1 cellular context compared by ENCODE assay signal in genomic region chr13:45464687-45465453, GRCh38.
A peak's percentile ranks its signal among the peaks of the same experiment; 100 is the strongest.
TF ChIP-seq lines count a peak whose summit lies in the region.

COG3 (plus strand) TSS chr13:45464939; CDS start chr13:45465037, 98 bp downstream.

TF ChIP-seq in HepG2, 621 proteins besides CTCF, POLR2A, EP300 and RAD21 (continued from another document and continues in another):
- TF ChIP-seq ZNF280B (CRISPR knock-in tag; IDR thresholded peaks at IDR 0.05; ENCODE audit: borderline replicate concordance) (peak; percentile 78; the same call in 1 of the 2 replicates), RELA (CRISPR knock-in tag; IDR thresholded peaks at IDR 0.05) (no peak), ZHX1 (CRISPR knock-in tag; IDR thresholded peaks at IDR 0.05; ENCODE audit: low read depth) (no peak; the same call in 1 of the 2 replicates), MXI1 (IDR thresholded peaks at IDR 0.05; ENCODE audit: borderline replicate concordance, low read depth, low read length) (no peak), KMT2A (CRISPR knock-in tag; IDR thresholded peaks at IDR 0.05) (peak; percentile 52), ZNF264 (CRISPR knock-in tag; IDR thresholded peaks at IDR 0.05) (no peak), FOXK2 (IDR thresholded peaks at IDR 0.05) (peak; percentile 84), ZFAT (CRISPR knock-in tag; conservative IDR thresholded peaks at IDR 0.05) (no peak), ATF5 (CRISPR knock-in tag; IDR thresholded peaks at IDR 0.05; ENCODE audit: low read depth) (no peak), SKI (IDR thresholded peaks at IDR 0.05; ENCODE audit: partially characterized antibody) (no peak), NCOA2 (CRISPR knock-in tag; IDR thresholded peaks at IDR 0.05) (no peak), GATAD1 (CRISPR knock-in tag; IDR thresholded peaks at IDR 0.05) (peak; percentile 88), ZNF761 (CRISPR knock-in tag; conservative IDR thresholded peaks at IDR 0.05) (no peak), MBD4 (IDR thresholded peaks at IDR 0.05; ENCODE audit: borderline replicate concordance, low read length) (no peak), ZNF549 (CRISPR knock-in tag; IDR thresholded peaks at IDR 0.05) (no peak), RCOR2 (CRISPR knock-in tag; IDR thresholded peaks at IDR 0.05) (no peak), SATB2 (CRISPR knock-in tag; IDR thresholded peaks at IDR 0.05) (no peak), ZNF644 (CRISPR knock-in tag; IDR thresholded peaks at IDR 0.05; ENCODE audit: low read depth) (no peak), AKAP8 (CRISPR knock-in tag; IDR thresholded peaks at IDR 0.05) (peak; percentile 64; the same call in 1 of the 2 replicates), ZNF652 (CRISPR knock-in tag; IDR thresholded peaks at IDR 0.05; ENCODE audit: borderline replicate concordance, low read depth) (no peak), ZFP36 (IDR thresholded peaks at IDR 0.05; ENCODE audit: borderline replicate concordance, low read depth, low read length, partially characterized antibody) (no peak), KDM6A (CRISPR knock-in tag; IDR thresholded peaks at IDR 0.05; ENCODE audit: low read depth) (no peak), ZNF883 (CRISPR knock-in tag; IDR thresholded peaks at IDR 0.05; ENCODE audit: not compliant biosample characterization) (peak; percentile 65), ZNF180 (CRISPR knock-in tag; IDR thresholded peaks at IDR 0.05; ENCODE audit: borderline replicate concordance, low read depth) (0 out of 2 replicates have a peak, but pooled peaks have one; percentile 20), ZNF749 (CRISPR knock-in tag; IDR thresholded peaks at IDR 0.05; ENCODE audit: borderline replicate concordance) (peak; percentile 56; the same call in 1 of the 2 replicates), KAT7 (CRISPR knock-in tag; IDR thresholded peaks at IDR 0.05; ENCODE audit: borderline replicate concordance) (peak; percentile 96), PHF5A (CRISPR knock-in tag; IDR thresholded peaks at IDR 0.05; ENCODE audit: low read depth, unreplicated experiment) (no peak), GRHL1 (CRISPR knock-in tag; conservative IDR thresholded peaks at IDR 0.05) (no peak), ZNF703 (CRISPR knock-in tag; IDR thresholded peaks at IDR 0.05; ENCODE audit: borderline replicate concordance) (0 out of 2 replicates have a peak, but pooled peaks have one; percentile 69), U2AF1 (optimal IDR thresholded peaks at IDR 0.05; ENCODE audit: low read depth, low read length) (peak; percentile 75), NR2F6 (IDR thresholded peaks at IDR 0.05) (no peak), NR2F6 (CRISPR knock-in tag; IDR thresholded peaks at IDR 0.05) (no peak; the same call in 1 of the 2 replicates), ISL2 (CRISPR knock-in tag; IDR thresholded peaks at IDR 0.05) (peak; percentile 22; the same call in 1 of the 2 replicates), MXD4 (CRISPR knock-in tag; IDR thresholded peaks at IDR 0.05) (peak; percentile 53; the same call in 1 of the 2 replicates), HNRNPL (IDR thresholded peaks at IDR 0.05; ENCODE audit: low read depth, low read length) (no peak), RXRB (CRISPR knock-in tag; IDR thresholded peaks at IDR 0.05; ENCODE audit: borderline replicate concordance) (peak; percentile 12; the same call in 1 of the 2 replicates), DMTF1 (CRISPR knock-in tag; IDR thresholded peaks at IDR 0.05) (no peak), ZNF333 (CRISPR knock-in tag; IDR thresholded peaks at IDR 0.05; ENCODE audit: borderline replicate concordance) (0 out of 2 replicates have a peak, but pooled peaks have one; percentile 22), ZNF501 (CRISPR knock-in tag; IDR thresholded peaks at IDR 0.05) (peak; percentile 88), JDP2 (CRISPR knock-in tag; IDR thresholded peaks at IDR 0.05; ENCODE audit: borderline replicate concordance) (no peak), SMAD1 (CRISPR knock-in tag; IDR thresholded peaks at IDR 0.05; ENCODE audit: borderline replicate concordance, low read depth) (no peak; the same call in 1 of the 2 replicates), KDM3A (CRISPR knock-in tag; IDR thresholded peaks at IDR 0.05; ENCODE audit: low read depth) (no peak; the same call in 1 of the 2 replicates), RAD51 (IDR thresholded peaks at IDR 0.05; ENCODE audit: borderline replicate concordance) (no peak), ZIK1 (CRISPR knock-in tag; IDR thresholded peaks at IDR 0.05; ENCODE audit: borderline replicate concordance, low read depth) (no peak; the same call in 1 of the 2 replicates), ZNF337 (CRISPR knock-in tag; IDR thresholded peaks at IDR 0.05; ENCODE audit: borderline replicate concordance, low read depth) (no peak)
- TF ChIP-seq, protein P1, sequence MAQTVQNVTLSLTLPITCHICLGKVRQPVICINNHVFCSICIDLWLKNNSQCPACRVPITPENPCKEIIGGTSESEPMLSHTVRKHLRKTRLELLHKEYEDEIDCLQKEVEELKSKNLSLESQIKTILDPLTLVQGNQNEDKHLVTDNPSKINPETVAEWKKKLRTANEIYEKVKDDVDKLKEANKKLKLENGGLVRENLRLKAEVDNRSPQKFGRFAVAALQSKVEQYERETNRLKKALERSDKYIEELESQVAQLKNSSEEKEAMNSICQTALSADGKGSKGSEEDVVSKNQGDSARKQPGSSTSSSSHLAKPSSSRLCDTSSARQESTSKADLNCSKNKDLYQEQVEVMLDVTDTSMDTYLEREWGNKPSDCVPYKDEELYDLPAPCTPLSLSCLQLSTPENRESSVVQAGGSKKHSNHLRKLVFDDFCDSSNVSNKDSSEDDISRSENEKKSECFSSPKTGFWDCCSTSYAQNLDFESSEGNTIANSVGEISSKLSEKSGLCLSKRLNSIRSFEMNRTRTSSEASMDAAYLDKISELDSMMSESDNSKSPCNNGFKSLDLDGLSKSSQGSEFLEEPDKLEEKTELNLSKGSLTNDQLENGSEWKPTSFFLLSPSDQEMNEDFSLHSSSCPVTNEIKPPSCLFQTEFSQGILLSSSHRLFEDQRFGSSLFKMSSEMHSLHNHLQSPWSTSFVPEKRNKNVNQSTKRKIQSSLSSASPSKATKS (CRISPR knock-in tag; IDR thresholded peaks at IDR 0.05): peak; percentile 90; the same call in 1 of the 2 replicates
- TF ChIP-seq, protein P2, sequence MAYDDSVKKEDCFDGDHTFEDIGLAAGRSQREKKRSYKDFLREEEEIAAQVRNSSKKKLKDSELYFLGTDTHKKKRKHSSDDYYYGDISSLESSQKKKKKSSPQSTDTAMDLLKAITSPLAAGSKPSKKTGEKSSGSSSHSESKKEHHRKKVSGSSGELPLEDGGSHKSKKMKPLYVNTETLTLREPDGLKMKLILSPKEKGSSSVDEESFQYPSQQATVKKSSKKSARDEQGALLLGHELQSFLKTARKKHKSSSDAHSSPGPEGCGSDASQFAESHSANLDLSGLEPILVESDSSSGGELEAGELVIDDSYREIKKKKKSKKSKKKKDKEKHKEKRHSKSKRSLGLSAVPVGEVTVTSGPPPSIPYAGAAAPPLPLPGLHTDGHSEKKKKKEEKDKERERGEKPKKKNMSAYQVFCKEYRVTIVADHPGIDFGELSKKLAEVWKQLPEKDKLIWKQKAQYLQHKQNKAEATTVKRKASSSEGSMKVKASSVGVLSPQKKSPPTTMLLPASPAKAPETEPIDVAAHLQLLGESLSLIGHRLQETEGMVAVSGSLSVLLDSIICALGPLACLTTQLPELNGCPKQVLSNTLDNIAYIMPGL (CRISPR knock-in tag; IDR thresholded peaks at IDR 0.05; ENCODE audit: borderline replicate concordance in 1 of 2, low read depth in 1 of 2): peak; percentile 68 to 82; a peak in 3 of 4 replicates
- TF ChIP-seq, protein P3, sequence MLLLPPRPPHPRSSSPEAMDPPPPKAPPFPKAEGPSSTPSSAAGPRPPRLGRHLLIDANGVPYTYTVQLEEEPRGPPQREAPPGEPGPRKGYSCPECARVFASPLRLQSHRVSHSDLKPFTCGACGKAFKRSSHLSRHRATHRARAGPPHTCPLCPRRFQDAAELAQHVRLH (CRISPR knock-in tag; IDR thresholded peaks at IDR 0.05; ENCODE audit: borderline replicate concordance, low read depth): no peak; the same call in 1 of the 2 replicates
- TF ChIP-seq, protein P4, sequence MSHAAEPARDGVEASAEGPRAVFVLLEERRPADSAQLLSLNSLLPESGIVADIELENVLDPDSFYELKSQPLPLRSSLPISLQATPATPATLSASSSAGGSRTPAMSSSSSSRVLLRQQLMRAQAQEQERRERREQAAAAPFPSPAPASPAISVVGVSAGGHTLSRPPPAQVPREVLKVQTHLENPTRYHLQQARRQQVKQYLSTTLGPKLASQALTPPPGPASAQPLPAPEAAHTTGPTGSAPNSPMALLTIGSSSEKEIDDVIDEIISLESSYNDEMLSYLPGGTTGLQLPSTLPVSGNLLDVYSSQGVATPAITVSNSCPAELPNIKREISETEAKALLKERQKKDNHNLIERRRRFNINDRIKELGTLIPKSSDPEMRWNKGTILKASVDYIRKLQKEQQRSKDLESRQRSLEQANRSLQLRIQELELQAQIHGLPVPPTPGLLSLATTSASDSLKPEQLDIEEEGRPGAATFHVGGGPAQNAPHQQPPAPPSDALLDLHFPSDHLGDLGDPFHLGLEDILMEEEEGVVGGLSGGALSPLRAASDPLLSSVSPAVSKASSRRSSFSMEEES (CRISPR knock-in tag; IDR thresholded peaks at IDR 0.05): no peak
- TF ChIP-seq, protein P5, sequence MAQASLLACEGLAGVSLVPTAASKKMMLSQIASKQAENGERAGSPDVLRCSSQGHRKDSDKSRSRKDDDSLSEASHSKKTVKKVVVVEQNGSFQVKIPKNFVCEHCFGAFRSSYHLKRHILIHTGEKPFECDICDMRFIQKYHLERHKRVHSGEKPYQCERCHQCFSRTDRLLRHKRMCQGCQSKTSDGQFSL (CRISPR knock-in tag; IDR thresholded peaks at IDR 0.05): no peak
- TF ChIP-seq, protein P6, sequence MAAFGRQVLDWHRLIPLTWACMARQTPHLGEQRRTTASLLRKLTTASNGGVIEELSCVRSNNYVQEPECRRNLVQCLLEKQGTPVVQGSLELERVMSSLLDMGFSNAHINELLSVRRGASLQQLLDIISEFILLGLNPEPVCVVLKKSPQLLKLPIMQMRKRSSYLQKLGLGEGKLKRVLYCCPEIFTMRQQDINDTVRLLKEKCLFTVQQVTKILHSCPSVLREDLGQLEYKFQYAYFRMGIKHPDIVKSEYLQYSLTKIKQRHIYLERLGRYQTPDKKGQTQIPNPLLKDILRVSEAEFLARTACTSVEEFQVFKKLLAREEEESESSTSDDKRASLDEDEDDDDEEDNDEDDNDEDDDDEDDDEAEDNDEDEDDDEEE (CRISPR knock-in tag; IDR thresholded peaks at IDR 0.05): no peak
